ENCODE assay signal across 9 cellular contexts in the genomic region with DNA sequence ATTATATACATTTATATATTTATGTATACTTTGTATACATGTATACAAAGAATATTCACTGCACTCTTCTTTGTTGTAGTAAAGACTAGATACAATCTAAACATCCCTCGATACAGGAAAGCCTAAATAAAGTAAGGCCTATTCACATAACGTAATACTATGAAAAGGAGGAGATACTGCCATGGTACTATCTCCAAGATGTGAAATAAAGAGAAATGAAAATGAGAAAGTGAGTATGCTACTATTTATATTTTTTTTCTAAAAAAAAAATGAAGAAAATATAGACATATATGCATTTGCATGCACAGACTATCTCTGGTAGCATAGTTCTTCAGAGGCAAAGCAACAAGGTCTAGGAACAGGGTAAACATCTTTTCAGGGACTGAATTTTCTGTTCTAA.
"Had no signal": no experiment of that assay in that cellular context is flagged by ENCODE, and none has a peak within 500 bp of the region (broad histone marks: within the 10 kb centered on the region; RNA-seq: fewer than 3 reads in every experiment).

No MANE protein-coding gene starts in this region.

- DNase-seq: GM23248, GOT3, H7, HFFc6, IMR-90, Kasumi-1, KG1 had no signal

- ATAC-seq: HCT116, K562 had no signal
